ENCODE assay signal across 6 cellular contexts in genomic region chr1:103707670-103708069, GRCh38. TPM values are rescaled to one million over a fixed set of nuclear protein-coding genes. Genes with fewer than 3 reads are reported as not detected.
"Had no signal": no experiment of that assay in that cellular context is flagged by ENCODE, and none has a peak within 500 bp of the region (broad histone marks: within the 10 kb centered on the region; RNA-seq: fewer than 3 reads in every experiment).

No MANE protein-coding gene starts in this region.

RNA-seq across cellular contexts. Expression of gene AMY1B, which starts 11.7 kb away (rescaled TPM):
- total RNA-seq: HepG2, HT-29, HT1080, IMR-90, K562 had no signal
- polyA plus RNA-seq: HepG2, IgD-negative memory B cell, IMR-90, K562 had no signal

RNA-seq across cellular contexts. Expression of gene AMY1C, which starts 42.0 kb away (rescaled TPM):
- total RNA-seq: HepG2, HT-29, HT1080, IMR-90, K562 had no signal
- polyA plus RNA-seq: HepG2, IgD-negative memory B cell, IMR-90, K562 had no signal

RNA-seq across cellular contexts. Expression of gene AMY1A, which starts 52.1 kb away (rescaled TPM):
- total RNA-seq: HepG2, HT-29, HT1080, IMR-90 had no signal
- polyA plus RNA-seq: HepG2, IgD-negative memory B cell, IMR-90, K562 had no signal
